ENCODE assay signal across 31 cellular contexts in genomic region chr1:79437540-79437939, GRCh38.
A peak's percentile ranks its signal among the peaks of the same experiment; 100 is the strongest.
DNase-seq lines count a peak whose midpoint lies in the region; ATAC-seq and TF ChIP-seq lines count a peak whose summit lies in the region.
"Had no signal": no experiment of that assay in that cellular context is flagged by ENCODE, and none has a peak within 500 bp of the region (broad histone marks: within the 10 kb centered on the region; RNA-seq: fewer than 3 reads in every experiment).

No MANE protein-coding gene starts in this region.

- H3K4me3 ChIP-seq in A673 (ENCODE audit: low read depth, low read length, poor library complexity, severe bottlenecking) (no peak overlapping the region), HEK293 (ENCODE audit: low read depth, low read length) (no peak overlapping the region), SK-N-MC (no peak overlapping the region), right cardiac atrium (ENCODE audit: low read length) (no peak overlapping the region)
- H3K4me3 ChIP-seq: A549; BLaER1; BLaER1 treated with 17β-estradiol and CSF1 and Interleukin-3, amounts not matched to agents 10 nM and 100 nM had no signal

- H3K36me3 ChIP-seq in A673 (ENCODE audit: insufficient read depth, low read length, poor library complexity, severe bottlenecking) = no peaks in the 10 kb centered on the region
- H3K36me3 ChIP-seq in HEK293 (ENCODE audit: control insufficient read depth in 2 of 2, insufficient read depth in 1 of 2, low read length in 2 of 2) = no peaks in the 10 kb centered on the region
- H3K36me3 ChIP-seq in SK-N-MC (ENCODE audit: insufficient read depth, low read length) = no peaks in the 10 kb centered on the region
- H3K36me3 ChIP-seq: BE2C; BLaER1; BLaER1 treated with 17β-estradiol and CSF1 and Interleukin-3, amounts not matched to agents 10 nM and 100 nM had no signal

- H3K9me3 ChIP-seq in A673 (ENCODE audit: low read depth, low read length, poor library complexity, severe bottlenecking) = no peaks in the 10 kb centered on the region
- no peaks in the 10 kb centered on the region for H3K9me3 ChIP-seq in HEK293 (ENCODE audit: control insufficient read depth, insufficient read depth, low read depth, low read length)
- H3K9me3 ChIP-seq in SK-N-MC (ENCODE audit: low read depth, low read length) = no peaks in the 10 kb centered on the region
- no peaks in the 10 kb centered on the region for H3K9me3 ChIP-seq in right cardiac atrium (ENCODE audit: control insufficient read depth, low read length)
- H3K9me3 ChIP-seq: A549; BE2C; BLaER1; BLaER1 treated with 17β-estradiol and CSF1 and Interleukin-3, amounts not matched to agents 10 nM and 100 nM; Caco-2 had no signal

- H3K27ac ChIP-seq in A673 (ENCODE audit: low read depth, low read length, poor library complexity, severe bottlenecking) (peak overlapping the region; percentile 41), HEK293 (ENCODE audit: extremely low read depth, low read depth, low read length) (no peak overlapping the region), SK-N-MC (peak overlapping the region; percentile 82), right cardiac atrium (ENCODE audit: low read length) (no peak overlapping the region)
- H3K27ac ChIP-seq: 22Rv1; A549; BLaER1; BLaER1 treated with 17β-estradiol and CSF1 and Interleukin-3, amounts not matched to agents 10 nM and 100 nM; C4-2B had no signal

- H3K27me3 ChIP-seq in A673 (replicated peaks; ENCODE audit: insufficient read depth, low read depth, low read length, poor library complexity) (no peaks in the 10 kb centered on the region), right cardiac atrium (ENCODE audit: control insufficient read depth, insufficient read depth) (no peaks in the 10 kb centered on the region)
- H3K27me3 ChIP-seq: BE2C; BLaER1; BLaER1 treated with 17β-estradiol and CSF1 and Interleukin-3, amounts not matched to agents 10 nM and 100 nM had no signal

- WGBS in right cardiac atrium = 63% methylated on average over 2 of the region's 2 CpGs

- intact Hi-C loops in A673 (cut with micrococcal nuclease; ENCODE audit: unreplicated experiment) (no loop called here), right cardiac atrium (cut with DNase I) (no loop called here)

- POLR2A ChIA-PET in A673 (lab: Charles Lee; ENCODE audit: low non-redundant PET) = no interaction called here
- POLR2A ChIA-PET in HEK293 (lab: Yijun Ruan, JAX) = no interaction called here

- ATAC-seq in HG03378 (IDR thresholded peaks at IDR 0.05; ENCODE audit: unreplicated experiment) = no peak
- ATAC-seq in right cardiac atrium = no peak
- ATAC-seq: A549; CD8-positive, alpha-beta T cell had no signal

- BruUV-seq in A673 (replicated peaks; lab: Mats Ljungman, UMichigan) = no TSS peak

- CTCF ChIA-PET in A673 (lab: Charles Lee) = no interaction called here
- CTCF ChIA-PET in HEK293 (lab: Yijun Ruan, JAX) = interaction anchor here (0.6 kb wide), 1 partner anchor 999 kb away, joined by 6 read pairs; no protein-coding TSS in a partner anchor

- DNase-seq in A673 (ENCODE audit: low spot score) (peak; percentile 52), SK-N-MC (ENCODE audit: low read depth, low spot score) (no peak), SW480 (ENCODE audit: low spot score) (no peak), right cardiac atrium (no peak)
- DNase-seq: 8988T; ACHN; AML-193; BE2C; C1 segment of cervical spinal cord; Caco-2; Calu3; CD4-positive, alpha-beta memory T cell; CD4-positive, alpha-beta T cell; CD4-positive, CD25-positive, alpha-beta regulatory T cell; CD8-positive, alpha-beta memory T cell; CD8-positive, alpha-beta T cell; COR-L47; DMS 273 treated with DMSO at 0.1 percent for 48 hours; DMS153; DMS53; DMS79; DMS79 treated with DMSO at 0.1 percent for 48 hours; DND-41; EL had no signal

- no peak overlapping the region for H3K9ac ChIP-seq in SK-N-MC (ENCODE audit: insufficient read length)
- H3K9ac ChIP-seq: BLaER1; BLaER1 treated with 17β-estradiol and CSF1 and Interleukin-3, amounts not matched to agents 10 nM and 100 nM had no signal

- TF ChIP-seq CTCF in A673 (conservative IDR thresholded peaks at IDR 0.05; ENCODE audit: low read depth, low read length) (no peak), HEK293 (tag by site-specific recombination; IDR thresholded peaks at IDR 0.05) (no peak)

- H3K4me1 ChIP-seq in A673 (ENCODE audit: insufficient read depth, low read length, poor library complexity, severe bottlenecking) (peaks cover 16% of the 10 kb centered on the region), HEK293 (ENCODE audit: control insufficient read depth, insufficient read depth, low read length) (no peaks in the 10 kb centered on the region), right cardiac atrium (ENCODE audit: control insufficient read depth, insufficient read depth, low read length) (no peaks in the 10 kb centered on the region)
- H3K4me1 ChIP-seq: A549, BE2C, BLaER1, Caco-2 had no signal

TF ChIP-seq in HEK293, 187 proteins besides CTCF, POLR2A, EP300 and RAD21:
- peak; percentile 60 for TF ChIP-seq ZNF366 (tag by site-specific recombination; conservative IDR thresholded peaks at IDR 0.05)
- TF ChIP-seq ZSCAN5A (tag by site-specific recombination; IDR thresholded peaks at IDR 0.05) = no peak

Comparison
In these comparisons a context has a peak if more than half of its experiments do, and no peak if none do; other contexts are left out.
1. H3K27ac ChIP-seq: peak in A673 (single experiment) and SK-N-MC (single experiment); none in HEK293 (single experiment) and right cardiac atrium (single experiment).